In genomic region chr16:10868089-10868488, GRCh38 we compare ENCODE assay signal across 15 cellular contexts. TPM values are rescaled to one million over a fixed set of nuclear protein-coding genes. Genes with fewer than 3 reads are reported as not detected.
DNase-seq lines count a peak whose midpoint lies in the region; ATAC-seq, FAIRE-seq and TF ChIP-seq lines count a peak whose summit lies in the region.
"Had no signal": no experiment of that assay in that cellular context is flagged by ENCODE, and none has a peak within 500 bp of the region (broad histone marks: within the 10 kb centered on the region; RNA-seq: fewer than 3 reads in every experiment).

No MANE protein-coding gene starts in this region.

- H3K27ac Mint-ChIP-seq in activated B cell treated with CpG ODN at 0.5 μM for 24 hours (peak overlapping the region; percentile 91), natural killer cell (peak overlapping the region; percentile 32 to 43), T-cell (no peak overlapping the region)
- H3K27ac Mint-ChIP-seq: mesothelial cell of epicardium, type B pancreatic cell had no signal

- no peak for DNase-seq in GM12891 (ENCODE audit: insufficient read length, low spot score)
- no peak for DNase-seq in activated B cell treated with CpG ODN at 0.5 μM for 24 hours
- no peak for DNase-seq in natural killer cell
- DNase-seq in NCI-H1092 treated with DMSO at 0.1 percent for 48 hours (lab: John Stamatoyannopoulos, UW): no peak
- DNase-seq in WERI-Rb-1: no peak
- no peak for DNase-seq in T-cell
- DNase-seq: activated CD4-positive, alpha-beta T cell treated with anti-CD3 and anti-CD28 coated beads, Interleukin-2, amount 50 U/mL, for 1 hour; DND-41; NCI-H1417 treated with DMSO at 0.1 percent for 48 hours had no signal

- peak overlapping the region; percentile 94 for H3K27ac ChIP-seq in BLaER1
- no peak overlapping the region for H3K27ac ChIP-seq in WERI-Rb-1
- H3K27ac ChIP-seq: C4-2B had no signal

- H3K4me3 Mint-ChIP-seq in activated B cell treated with CpG ODN at 0.5 μM for 24 hours (peak overlapping the region; percentile 76), natural killer cell (peak overlapping the region; percentile 79), T-cell (peak overlapping the region in 1 of 3 donors; percentile 26)
- H3K4me3 Mint-ChIP-seq: mesothelial cell of epicardium, type B pancreatic cell had no signal

- TF ChIP-seq POLR2A in GM12891 (IDR thresholded peaks at IDR 0.05; ENCODE audit: low read depth, low read length): no peak

- peaks cover 95% of the 10 kb centered on the region for H3K4me1 Mint-ChIP-seq in activated B cell treated with CpG ODN at 0.5 μM for 24 hours
- H3K4me1 Mint-ChIP-seq in natural killer cell: peaks cover 46 to 55% of the 10 kb centered on the region in 2 donors
- H3K4me1 Mint-ChIP-seq in T-cell: peaks cover 29 to 50% (median 36%) of the 10 kb centered on the region in 3 donors
- H3K4me1 Mint-ChIP-seq: mesothelial cell of epicardium had no signal

- H3K4me2 ChIP-seq in BLaER1: peak overlapping the region; percentile 83

- H3K4me1 ChIP-seq in BLaER1: peaks cover 85% of the 10 kb centered on the region

- peak overlapping the region; percentile 81 for H3K9ac ChIP-seq in BLaER1

- POLR2A ChIA-PET in activated B cell treated with CpG ODN at 0.5 μM for 24 hours (lab: Charles Lee): interaction anchor here (0.5 to 10.9 kb wide), 22 partner anchors 10 to 941 kb away, joined by 3 to 228 read pairs (median 10); partner anchors contain the start of genes CIITA, NUBP1 and SOCS1
- POLR2A ChIA-PET in T-cell (lab: Charles Lee): no interaction called here

- ATAC-seq in activated B cell treated with CpG ODN at 0.5 μM for 24 hours (ENCODE audit: low read depth): no peak
- no peak for ATAC-seq in natural killer cell
- ATAC-seq in T-cell (replicated peaks in 1 of 4): no peak
- ATAC-seq: SK-N-SH treated with all-trans-retinoic acid at 6 μM for 48 hours had no signal

- FAIRE-seq in GM12891 (lab: Jason Lieb, UNC): peak; percentile 9

- no peaks in the 10 kb centered on the region for H4K20me1 ChIP-seq in BLaER1

- H3K27me3 ChIP-seq in BLaER1 (no peaks in the 10 kb centered on the region), WERI-Rb-1 (ENCODE audit: insufficient read depth, low read depth, severe bottlenecking) (no peaks in the 10 kb centered on the region)

- H3K9me3 ChIP-seq in BLaER1: peaks cover 12% of the 10 kb centered on the region
- no peaks in the 10 kb centered on the region for H3K9me3 ChIP-seq in WERI-Rb-1 (ENCODE audit: severe bottlenecking)

- TF ChIP-seq CTCF in activated B cell treated with CpG ODN at 0.5 μM for 24 hours (IDR thresholded peaks at IDR 0.05) (no peak), natural killer cell (IDR thresholded peaks at IDR 0.05) (no peak), WERI-Rb-1 (IDR thresholded peaks at IDR 0.05; ENCODE audit: low read depth, low read length) (no peak)

- H3K9me3 Mint-ChIP-seq in activated B cell treated with CpG ODN at 0.5 μM for 24 hours: peaks cover 2% of the 10 kb centered on the region
- no peaks in the 10 kb centered on the region for H3K9me3 Mint-ChIP-seq in natural killer cell
- no peaks in the 10 kb centered on the region for H3K9me3 Mint-ChIP-seq in T-cell
- H3K9me3 Mint-ChIP-seq: mesothelial cell of epicardium, type B pancreatic cell had no signal

- H3K27me3 Mint-ChIP-seq in activated B cell treated with CpG ODN at 0.5 μM for 24 hours: no peaks in the 10 kb centered on the region
- H3K27me3 Mint-ChIP-seq in natural killer cell (ENCODE audit: low read depth in 2 of 2): peaks cover 6 to 14% of the 10 kb centered on the region in 2 donors
- H3K27me3 Mint-ChIP-seq in T-cell: peaks cover 15 to 18% of the 10 kb centered on the region in 2 donors

- CTCF ChIA-PET in activated B cell treated with CpG ODN at 0.5 μM for 24 hours (lab: Charles Lee) (interaction anchor here (0.6 to 1.9 kb wide), 6 partner anchors 10 to 124 kb away, joined by 3 to 16 read pairs (median 4); partner anchors contain the start of genes CIITA and NUBP1), T-cell (lab: Charles Lee) (no interaction called here)

- peaks cover 2% of the 10 kb centered on the region for H3K36me3 Mint-ChIP-seq in activated B cell treated with CpG ODN at 0.5 μM for 24 hours (ENCODE audit: low read depth)
- no peaks in the 10 kb centered on the region for H3K36me3 Mint-ChIP-seq in natural killer cell
- no peaks in the 10 kb centered on the region for H3K36me3 Mint-ChIP-seq in T-cell
- H3K36me3 Mint-ChIP-seq: mesothelial cell of epicardium, type B pancreatic cell had no signal

- intact Hi-C loops in activated B cell treated with CpG ODN at 0.5 μM for 24 hours (cut with micrococcal nuclease): loop anchor here (1.0 to 5.0 kb wide), 7 partner anchors 9 to 1976 kb away; partner anchors contain the start of gene CIITA
- intact Hi-C loops in natural killer cell (cut with micrococcal nuclease): no loop called here

- H3K4me3 ChIP-seq in BLaER1 (peak overlapping the region; percentile 49), WERI-Rb-1 (ENCODE audit: low read depth, low read length) (no peak overlapping the region)

- H3K36me3 ChIP-seq in BLaER1: no peaks in the 10 kb centered on the region
- H3K36me3 ChIP-seq in WERI-Rb-1: no peaks in the 10 kb centered on the region

TF ChIP-seq in GM12891, 5 proteins besides CTCF, POLR2A, EP300 and RAD21:
- TF ChIP-seq POLR2AphosphoS5 (IDR thresholded peaks at IDR 0.05; ENCODE audit: low read depth, low read length) (no peak), POU2F2 (IDR thresholded peaks at IDR 0.05; ENCODE audit: low read depth, low read length) (no peak), PAX5 (IDR thresholded peaks at IDR 0.05; ENCODE audit: insufficient read depth, low read length, severe bottlenecking) (no peak), SPI1 (IDR thresholded peaks at IDR 0.05; ENCODE audit: low read depth, low read length) (no peak), TAF1 (IDR thresholded peaks at IDR 0.05; ENCODE audit: low read depth, low read length) (no peak)

RNA-seq across cellular contexts. Expression of gene CIITA, which starts 8.9 kb away (rescaled TPM):
- 63.6 TPM for polyA plus RNA-seq in GM12891 (2012; ENCODE audit: low read depth, missing spikeins)
- total RNA-seq in activated B cell treated with CpG ODN at 0.5 μM for 24 hours (332 and 401 TPM in 2 replicates), natural killer cell (10 to 100 TPM; 11.5 to 17.7 (median 14.4) TPM), T-cell (10 to 100 TPM; 10.5 to 36.7 (median 12.5) TPM)
- total RNA-seq: osteocyte had no signal

RNA-seq across cellular contexts. Expression of gene TVP23A, which starts 49.5 kb away (rescaled TPM):
- 3.5 TPM for polyA plus RNA-seq in GM12891 (2012; ENCODE audit: low read depth, missing spikeins)
- total RNA-seq in activated B cell treated with CpG ODN at 0.5 μM for 24 hours (1.6 and 2.0 TPM in 2 replicates), natural killer cell (not detected), T-cell (under 1 TPM in 2 of 5 donors, not detected in 3; 0.13 to 0.50 TPM)
- total RNA-seq: osteocyte had no signal

Comparison
In these comparisons a context has a peak if more than half of its experiments do, and no peak if none do; other contexts are left out.
1. H3K27ac Mint-ChIP-seq: peak in activated B cell treated with CpG ODN at 0.5 μM for 24 hours (single experiment) and natural killer cell (2 of 2); none in T-cell (0 of 2).